16 cellular contexts compared by ENCODE assay signal in genomic region chr15:78641876-78642275, GRCh38. TPM values are rescaled to one million over a fixed set of nuclear protein-coding genes. Genes with fewer than 3 reads are reported as not detected.
A peak's percentile ranks its signal among the peaks of the same experiment; 100 is the strongest.
DNase-seq lines count a peak whose midpoint lies in the region; ATAC-seq and TF ChIP-seq lines count a peak whose summit lies in the region.
"Had no signal": no experiment of that assay in that cellular context is flagged by ENCODE, and none has a peak within 500 bp of the region (broad histone marks: within the 10 kb centered on the region; RNA-seq: fewer than 3 reads in every experiment).

No MANE protein-coding gene starts in this region.

- H3K36me3 ChIP-seq in BLaER1 treated with 17β-estradiol and CSF1 and Interleukin-3, amounts not matched to agents 10 nM and 100 nM, result no peaks in the 10 kb centered on the region
- no peaks in the 10 kb centered on the region for H3K36me3 ChIP-seq in Caco-2 (ENCODE audit: control insufficient read depth, insufficient read depth, low read length)
- H3K36me3 ChIP-seq: gastrocnemius medialis had no signal

- peaks cover 0 to 9% (median 0%) of the 10 kb centered on the region in 11 experiments; a peak in 2 of 22 replicates for H4K20me1 ChIP-seq in BLaER1 treated with 17β-estradiol and CSF1 and Interleukin-3, amounts not matched to agents 10 nM and 100 nM

- H3K27ac Mint-ChIP-seq in Caco-2 (ENCODE audit: unreplicated experiment) (no peak overlapping the region), naive B cell (peak overlapping the region in 1 of 6 donors; percentile 23)
- H3K27ac Mint-ChIP-seq in activated naive CD8-positive, alpha-beta T cell treated with anti-CD3 and anti-CD28 coated beads for 36 hours, result no peak overlapping the region
- H3K27ac Mint-ChIP-seq: HFFc6 had no signal

- H3K36me3 Mint-ChIP-seq in Caco-2 (ENCODE audit: insufficient read depth, unreplicated experiment) (no peaks in the 10 kb centered on the region), naive B cell (no peaks in the 10 kb centered on the region)
- no peaks in the 10 kb centered on the region for H3K36me3 Mint-ChIP-seq in activated naive CD8-positive, alpha-beta T cell treated with anti-CD3 and anti-CD28 coated beads for 36 hours

- POLR2A ChIA-PET in Caco-2 (lab: Charles Lee), result no interaction called here

- TF ChIP-seq CTCF in Caco-2 (IDR thresholded peaks at IDR 0.05; ENCODE audit: insufficient read depth in 1 of 2, low read depth in 1 of 2, low read length in 1 of 2, severe bottlenecking in 1 of 2, unreplicated experiment in 1 of 2), result no peak

- CTCF ChIA-PET in Caco-2 (lab: Charles Lee), result no interaction called here

- no peak overlapping the region for H3K4me3 ChIP-seq in BLaER1 treated with 17β-estradiol and CSF1 and Interleukin-3, amounts not matched to agents 10 nM and 100 nM
- H3K4me3 ChIP-seq in Caco-2 (ENCODE audit: low read depth, low read length), result no peak overlapping the region

- no peaks in the 10 kb centered on the region for H3K4me1 Mint-ChIP-seq in Caco-2 (ENCODE audit: low read depth, unreplicated experiment)
- peaks cover 5% of the 10 kb centered on the region for H3K4me1 Mint-ChIP-seq in activated naive CD8-positive, alpha-beta T cell treated with anti-CD3 and anti-CD28 coated beads for 36 hours
- peaks cover 4 to 10% (median 8%) of the 10 kb centered on the region in 3 donors for H3K4me1 Mint-ChIP-seq in naive B cell

- peak overlapping the region; percentile 80 for H3K4me3 Mint-ChIP-seq in Caco-2 (ENCODE audit: unreplicated experiment)
- H3K4me3 Mint-ChIP-seq in activated naive CD8-positive, alpha-beta T cell treated with anti-CD3 and anti-CD28 coated beads for 36 hours, result peak overlapping the region; percentile 56
- peak overlapping the region in 7 of 8 donors; percentile 48 to 88 (median 78) for H3K4me3 Mint-ChIP-seq in naive B cell
- H3K4me3 Mint-ChIP-seq: HFFc6 had no signal

- H3K9me3 Mint-ChIP-seq in Caco-2 (ENCODE audit: unreplicated experiment) (no peaks in the 10 kb centered on the region), naive B cell (no peaks in the 10 kb centered on the region)
- no peaks in the 10 kb centered on the region for H3K9me3 Mint-ChIP-seq in activated naive CD8-positive, alpha-beta T cell treated with anti-CD3 and anti-CD28 coated beads for 36 hours
- H3K9me3 Mint-ChIP-seq: HFFc6 had no signal

- peak overlapping the region in 9 of 11 experiments; percentile 83 to 98 (median 91); a peak in 14 of 22 replicates for H3K4me2 ChIP-seq in BLaER1 treated with 17β-estradiol and CSF1 and Interleukin-3, amounts not matched to agents 10 nM and 100 nM

- peaks cover 0 to 8% (median 0%) of the 10 kb centered on the region in 11 experiments; a peak in 3 of 22 replicates for H3K27me3 ChIP-seq in BLaER1 treated with 17β-estradiol and CSF1 and Interleukin-3, amounts not matched to agents 10 nM and 100 nM
- no peaks in the 10 kb centered on the region for H3K27me3 ChIP-seq in Caco-2 (replicated peaks; ENCODE audit: control insufficient read depth, insufficient read depth, low read length)

- ATAC-seq in naive B cell (ENCODE audit: low read depth in 2 of 2) (no peak), GM19035 (IDR thresholded peaks at IDR 0.05; ENCODE audit: unreplicated experiment) (no peak), HG03175 (IDR thresholded peaks at IDR 0.05; ENCODE audit: unreplicated experiment) (no peak), GM18519 (IDR thresholded peaks at IDR 0.05; ENCODE audit: low FRiP score, unreplicated experiment) (no peak)
- ATAC-seq: gastrocnemius medialis had no signal

- peaks cover 6 to 20% (median 18%) of the 10 kb centered on the region in 10 experiments; a peak in 19 of 20 replicates for H3K4me1 ChIP-seq in BLaER1 treated with 17β-estradiol and CSF1 and Interleukin-3, amounts not matched to agents 10 nM and 100 nM
- no peaks in the 10 kb centered on the region for H3K4me1 ChIP-seq in Caco-2

- H3K9me3 ChIP-seq in BLaER1 treated with 17β-estradiol and CSF1 and Interleukin-3, amounts not matched to agents 10 nM and 100 nM (replicated peaks in 1 of 11), result no peaks in the 10 kb centered on the region
- H3K9me3 ChIP-seq in Caco-2, result no peaks in the 10 kb centered on the region
- H3K9me3 ChIP-seq: gastrocnemius medialis had no signal

- DNase-seq in Caco-2, result no peak
- no peak for DNase-seq in activated naive CD8-positive, alpha-beta T cell treated with anti-CD3 and anti-CD28 coated beads for 36 hours
- DNase-seq in naive B cell, result no peak
- DNase-seq: amniotic stem cell, gastrocnemius medialis, HFFc6, Kasumi-1, midbrain, NCI-H187 treated with DMSO at 0.1 percent for 48 hours, NCI-H526 treated with DMSO at 0.1 percent for 48 hours had no signal

- intact Hi-C loops in Caco-2 (cut with micrococcal nuclease; ENCODE audit: unreplicated experiment), result no loop called here

- no peak overlapping the region for H3K27ac ChIP-seq in BLaER1 treated with 17β-estradiol and CSF1 and Interleukin-3, amounts not matched to agents 10 nM and 100 nM
- H3K27ac ChIP-seq: gastrocnemius medialis, HL-60 had no signal

- H3K27me3 Mint-ChIP-seq in Caco-2 (ENCODE audit: insufficient read depth, unreplicated experiment), result peaks cover 4% of the 10 kb centered on the region
- peaks cover 7% of the 10 kb centered on the region for H3K27me3 Mint-ChIP-seq in activated naive CD8-positive, alpha-beta T cell treated with anti-CD3 and anti-CD28 coated beads for 36 hours
- H3K27me3 Mint-ChIP-seq in naive B cell, result peaks cover 0 to 18% (median 12%) of the 10 kb centered on the region in 3 donors

- BruUV-seq in Caco-2 (replicated peaks; lab: Mats Ljungman, UMichigan), result no TSS peak

- no peak overlapping the region for H3K9ac ChIP-seq in BLaER1 treated with 17β-estradiol and CSF1 and Interleukin-3, amounts not matched to agents 10 nM and 100 nM

RNA-seq across cellular contexts. Expression of gene CHRNB4, which starts 0.9 kb away (rescaled TPM):
- total RNA-seq in Caco-2 (2022), result 1.3 TPM in 1 of 2 replicates, not detected in the other
- total RNA-seq in activated naive CD8-positive, alpha-beta T cell treated with anti-CD3 and anti-CD28 coated beads for 36 hours, result not detected
- polyA plus RNA-seq in naive B cell (ENCODE audit: low read depth in 6 of 6), result not detected
- total RNA-seq: gastrocnemius medialis, HFFc6, pulmonary artery endothelial cell had no signal

RNA-seq across cellular contexts. Expression of gene CHRNA3, which starts 21.1 kb away (rescaled TPM):
- not detected in 2 replicates for total RNA-seq in Caco-2 (2022)
- not detected for total RNA-seq in activated naive CD8-positive, alpha-beta T cell treated with anti-CD3 and anti-CD28 coated beads for 36 hours
- polyA plus RNA-seq in naive B cell (ENCODE audit: low read depth in 6 of 6), result not detected
- total RNA-seq: HFFc6, pulmonary artery endothelial cell had no signal
